27 cellular contexts compared by ENCODE assay signal in the genomic region with DNA sequence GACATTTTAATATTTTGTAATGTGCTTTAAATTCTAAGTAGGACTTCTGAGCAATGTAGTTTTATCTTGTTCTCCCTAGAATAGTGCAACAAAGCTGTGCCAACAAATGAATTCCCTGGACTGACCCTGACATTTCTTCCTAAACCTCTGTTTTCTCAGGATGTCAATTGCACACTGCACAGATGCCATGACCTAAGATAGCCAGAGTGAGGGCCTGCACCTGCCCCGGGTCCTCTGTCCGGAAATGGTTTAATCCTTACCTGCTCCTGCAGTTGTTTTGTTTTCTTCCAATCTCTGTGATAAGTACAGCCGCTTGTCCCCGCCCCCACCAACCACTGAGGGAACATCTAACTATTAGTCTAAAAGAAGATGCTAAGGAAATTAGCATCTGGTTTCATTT.
"Had no signal": no experiment of that assay in that cellular context is flagged by ENCODE, and none has a peak within 500 bp of the region (broad histone marks: within the 10 kb centered on the region; RNA-seq: fewer than 3 reads in every experiment).

No MANE protein-coding gene starts in this region.

- H3K4me1 ChIP-seq: Peyer's patch, SJCRH30 had no signal

- H3K4me3 Mint-ChIP-seq: activated CD4-positive, alpha-beta memory T cell treated with anti-CD3 and anti-CD28 coated beads, Interleukin-2, amount 10 ng/mL, durations not matched to agents 7 days and 5 days; activated CD4-positive, alpha-beta T cell treated with anti-CD3 and anti-CD28 coated beads for 36 hours; activated naive CD4-positive, alpha-beta T cell treated with anti-CD3 and anti-CD28 coated beads, Interleukin-2, amount 10 ng/mL, durations not matched to agents 7 days and 5 days; activated naive CD8-positive, alpha-beta T cell treated with anti-CD3 and anti-CD28 coated beads for 36 hours; activated T-cell treated with anti-CD3 and anti-CD28 coated beads, Interleukin-2, amount 50 U/mL, for 72 hours; IgD-negative memory B cell had no signal

- H3K36me3 Mint-ChIP-seq: activated naive CD4-positive, alpha-beta T cell treated with anti-CD3 and anti-CD28 coated beads, Interleukin-2, amount 10 ng/mL, durations not matched to agents 7 days and 5 days; activated naive CD8-positive, alpha-beta T cell treated with anti-CD3 and anti-CD28 coated beads for 36 hours; IgD-negative memory B cell had no signal

- H3K9me3 Mint-ChIP-seq: activated naive CD4-positive, alpha-beta T cell treated with anti-CD3 and anti-CD28 coated beads, Interleukin-2, amount 10 ng/mL, durations not matched to agents 7 days and 5 days had no signal

- DNase-seq: activated CD4-positive, alpha-beta memory T cell treated with anti-CD3 and anti-CD28 coated beads, Interleukin-2, amount 10 ng/mL, durations not matched to agents 7 days and 5 days; activated CD4-positive, alpha-beta T cell treated with anti-CD3 and anti-CD28 coated beads for 36 hours; activated CD4-positive, alpha-beta T cell treated with anti-CD3 and anti-CD28 coated beads, Interleukin-2, amount 50 U/mL, for 1 hour; activated CD8-positive, alpha-beta memory T cell treated with anti-CD3 and anti-CD28 coated beads, Interleukin-2, amount 50 U/mL, for 4 hours; activated gamma-delta T cell treated with Interleukin-2 at 50 U/mL for 16 hours; activated naive CD4-positive, alpha-beta T cell treated with anti-CD3 and anti-CD28 coated beads, Interleukin-2, amount 10 ng/mL, durations not matched to agents 7 days and 5 days; activated naive CD8-positive, alpha-beta T cell treated with anti-CD3 and anti-CD28 coated beads for 36 hours; activated T-cell treated with anti-CD3 and anti-CD28 coated beads, Interleukin-2, amount 50 U/mL, for 72 hours; KG1; MV-4-11; NCI-H1092 treated with DMSO at 0.1 percent for 48 hours; NCI-H1417 treated with DMSO at 0.1 percent for 48 hours; NCI-H187; NCI-H2171; NCI-H2227 treated with DMSO at 0.1 percent for 48 hours; NCI-H446 treated with DMSO at 0.1 percent for 48 hours; NCI-H524 treated with DMSO at 0.1 percent for 48 hours; NCI-H774; Peyer's patch; Right ventricle myocardium superior; SJCRH30; SK-N-SH; T-helper 1 cell had no signal

- H3K9me3 ChIP-seq: Peyer's patch, SJCRH30, SK-N-SH had no signal

- H3K36me3 ChIP-seq: Peyer's patch, SJCRH30 had no signal

- H3K27me3 ChIP-seq: Peyer's patch, SJCRH30 had no signal

- H3K4me1 Mint-ChIP-seq: activated CD4-positive, alpha-beta memory T cell treated with anti-CD3 and anti-CD28 coated beads, Interleukin-2, amount 10 ng/mL, durations not matched to agents 7 days and 5 days; activated CD4-positive, alpha-beta T cell treated with anti-CD3 and anti-CD28 coated beads for 36 hours; activated naive CD4-positive, alpha-beta T cell treated with anti-CD3 and anti-CD28 coated beads, Interleukin-2, amount 10 ng/mL, durations not matched to agents 7 days and 5 days; activated naive CD8-positive, alpha-beta T cell treated with anti-CD3 and anti-CD28 coated beads for 36 hours had no signal

- H3K27me3 Mint-ChIP-seq: activated CD4-positive, alpha-beta memory T cell treated with anti-CD3 and anti-CD28 coated beads, Interleukin-2, amount 10 ng/mL, durations not matched to agents 7 days and 5 days; activated CD4-positive, alpha-beta T cell treated with anti-CD3 and anti-CD28 coated beads for 36 hours; activated naive CD4-positive, alpha-beta T cell treated with anti-CD3 and anti-CD28 coated beads, Interleukin-2, amount 10 ng/mL, durations not matched to agents 7 days and 5 days; activated naive CD8-positive, alpha-beta T cell treated with anti-CD3 and anti-CD28 coated beads for 36 hours; IgD-negative memory B cell had no signal

- H3K9ac ChIP-seq: SK-N-SH had no signal

- H3K27ac Mint-ChIP-seq: activated CD4-positive, alpha-beta memory T cell treated with anti-CD3 and anti-CD28 coated beads, Interleukin-2, amount 10 ng/mL, durations not matched to agents 7 days and 5 days; activated CD4-positive, alpha-beta T cell treated with anti-CD3 and anti-CD28 coated beads for 36 hours; activated naive CD4-positive, alpha-beta T cell treated with anti-CD3 and anti-CD28 coated beads, Interleukin-2, amount 10 ng/mL, durations not matched to agents 7 days and 5 days; activated naive CD8-positive, alpha-beta T cell treated with anti-CD3 and anti-CD28 coated beads for 36 hours; activated T-cell treated with anti-CD3 and anti-CD28 coated beads, Interleukin-2, amount 50 U/mL, for 72 hours; activated T-helper 2 cell treated with anti-CD3 and anti-CD28 coated beads, Interferon-gamma antibody, Interleukin-2, Interleukin-4, amounts not matched to agents 10 μg/mL and 5 μg/mL and 100 μg/mL, durations not matched to agents 14 hours and 24 hours and 36 hours; IgD-negative memory B cell had no signal

- H3K4me2 ChIP-seq: SK-N-SH had no signal

- H3K9me2 ChIP-seq: SK-N-SH had no signal

- ATAC-seq: activated CD4-positive, alpha-beta T cell treated with anti-CD3 and anti-CD28 coated beads for 36 hours; activated T-cell treated with anti-CD3 and anti-CD28 coated beads, Interleukin-2, amount 50 U/mL, for 72 hours had no signal

- H3K27ac ChIP-seq: Peyer's patch, RWPE1, SJCRH30, VCaP had no signal

- H3K4me3 ChIP-seq: Peyer's patch, SJCRH30 had no signal
